ENCODE assay signal across 8 cellular contexts in genomic region chr11:96393753-96394348, GRCh38. TPM values are rescaled to one million over a fixed set of nuclear protein-coding genes. Genes with fewer than 3 reads are reported as not detected.
DNase-seq lines count a peak whose midpoint lies in the region; ATAC-seq and TF ChIP-seq lines count a peak whose summit lies in the region.

No MANE protein-coding gene starts in this region.

- dilution Hi-C loops in mammary epithelial cell (cut with HindIII; ENCODE audit: low sequenced_read_pairs), result loop anchor here (10.0 kb wide), 1 partner anchor 469 kb away; the partner anchor contains the start of gene MTMR2

- 0% methylated on average over 1 of the region's 1 CpG for WGBS in mammary epithelial cell (ENCODE audit: low coverage, missing lambda C conversion rate)

- H3K79me2 ChIP-seq in mammary epithelial cell (ENCODE audit: insufficient read depth, low read length), result peaks cover 38% of the 10 kb centered on the region

- H3K9me3 ChIP-seq in AG04450 (ENCODE audit: control insufficient read depth, insufficient read depth, low read length) (no peaks in the 10 kb centered on the region; the same call in 1 of the 2 replicates), mammary epithelial cell (replicated peaks; ENCODE audit: insufficient read depth, low read length) (no peaks in the 10 kb centered on the region)

- H3K4me1 ChIP-seq in mammary epithelial cell (ENCODE audit: insufficient read depth, low read length), result peaks cover 14% of the 10 kb centered on the region

- peak; percentile 79 for TF ChIP-seq CTCF in AG04450 (IDR thresholded peaks at IDR 0.05; ENCODE audit: low read depth, low read length)
- TF ChIP-seq CTCF in GM12865 (IDR thresholded peaks at IDR 0.05; ENCODE audit: insufficient read depth, low read depth, low read length, missing control alignments), result peak; percentile 54
- peak; percentile 67 to 77 for TF ChIP-seq CTCF in mammary epithelial cell (conservative IDR thresholded peaks at IDR 0.05 in 1 of 2, IDR thresholded peaks at IDR 0.05 in 1 of 2; ENCODE audit: extremely low read depth in 1 of 2, insufficient read depth in 1 of 2, low read depth in 1 of 2, low read length in 2 of 2)
- no peak for TF ChIP-seq CTCF in omental fat pad (IDR thresholded peaks at IDR 0.05)

- peak; percentile 4 for DNase-seq in AG04450 (ENCODE audit: low read depth, low spot score)
- DNase-seq in GM12865 (ENCODE audit: low read depth), result peak; percentile 46
- DNase-seq in NCI-H2171 (lab: John Stamatoyannopoulos, UW), result peak; percentile 11
- peak; percentile 20 for DNase-seq in mammary epithelial cell
- DNase-seq in medulla oblongata (ENCODE audit: extremely low spot score), result peak; percentile 75
- no peak for DNase-seq in omental fat pad (ENCODE audit: low spot score)

- in situ Hi-C loops in mammary epithelial cell (cut with MboI; ENCODE audit: low sequenced_read_pairs in 2 of 2), result loop anchor here (10.0 to 25.0 kb wide), 2 partner anchors 557 to 569 kb away; no protein-coding TSS in a partner anchor

- intact Hi-C loops in mammary epithelial cell (cut with micrococcal nuclease), result loop anchor here (1.0 to 5.0 kb wide), 4 partner anchors 297 to 558 kb away; no protein-coding TSS in a partner anchor

- no peaks in the 10 kb centered on the region for H3K27me3 ChIP-seq in AG04450 (ENCODE audit: control insufficient read depth, insufficient read depth, low read length)
- no peaks in the 10 kb centered on the region for H3K27me3 ChIP-seq in mammary epithelial cell (ENCODE audit: insufficient read depth, low read length)

- H3K36me3 ChIP-seq in mammary epithelial cell (ENCODE audit: insufficient read depth, low read length), result no peaks in the 10 kb centered on the region

- ATAC-seq in omental fat pad (ENCODE audit: low FRiP score) (no peak), GM21786 (IDR thresholded peaks at IDR 0.05; ENCODE audit: unreplicated experiment) (no peak), HG03095 (IDR thresholded peaks at IDR 0.05; ENCODE audit: unreplicated experiment) (no peak)

- no TSS peak for BruUV-seq in mammary epithelial cell (replicated peaks; lab: Mats Ljungman, UMichigan)

- no peaks in the 10 kb centered on the region for H4K20me1 ChIP-seq in mammary epithelial cell (ENCODE audit: insufficient read depth, low read length)

- POLR2A ChIA-PET in AG04450 (lab: Yijun Ruan, JAX), result no interaction called here

- no peak overlapping the region for H3K9ac ChIP-seq in mammary epithelial cell (ENCODE audit: insufficient read depth, low read length)

- H3K27ac ChIP-seq in AG04450 (ENCODE audit: low read depth, low read length) (no peak overlapping the region), mammary epithelial cell (ENCODE audit: insufficient read depth, low read depth, low read length) (no peak overlapping the region)

- no peak overlapping the region for H2AFZ ChIP-seq in mammary epithelial cell (ENCODE audit: low read depth, low read length)

- no peak overlapping the region for H3K4me3 ChIP-seq in AG04450 (ENCODE audit: low read depth, low read length)
- H3K4me3 ChIP-seq in GM12865 (ENCODE audit: low read depth, low read length), result no peak overlapping the region
- no peak overlapping the region for H3K4me3 ChIP-seq in mammary epithelial cell (replicated peaks in 1 of 3; ENCODE audit: insufficient read depth in 1 of 3, low read depth in 2 of 3, low read length in 3 of 3)

- no peak overlapping the region for H3K4me2 ChIP-seq in mammary epithelial cell (ENCODE audit: insufficient read depth, low read depth, low read length)

- CTCF ChIA-PET in AG04450 (lab: Charles Lee), result interaction anchor here (0.6 to 3.1 kb wide), 61 partner anchors 9 to 615 kb away, joined by 3 to 41 read pairs (median 4); partner anchors contain the start of genes CEP57, FAM76B, MAML2 and MTMR2
- CTCF ChIA-PET in mammary epithelial cell (lab: Charles Lee; ENCODE audit: low non-redundant PET), result interaction anchor here (0.6 to 1.0 kb wide), 5 partner anchors 43 to 603 kb away, joined by 3 to 10 read pairs (median 4); no protein-coding TSS in a partner anchor

RNA-seq across cellular contexts. Expression of gene JRKL, which starts 4.0 kb away (rescaled TPM):
- polyA plus RNA-seq in AG04450 (2011; rRNA removed) (8.1 and 11.2 TPM in 2 replicates), mammary epithelial cell (3.0 TPM)
- 3.4 and 8.6 TPM in 2 replicates for polyA minus RNA-seq in AG04450 (2011; rRNA and poly(A)+ RNA removed)
- total RNA-seq in mammary epithelial cell (1 to 10 TPM; 7.2 to 9.6 TPM), omental fat pad (1 to 10 TPM; 4.2 to 6.8 (median 6.2) TPM)
- 4.7 TPM for polyA minus RNA-seq in mammary epithelial cell

RNA-seq across cellular contexts. Expression of gene CCDC82, which starts 4.1 kb away (rescaled TPM):
- polyA plus RNA-seq in AG04450 (2011; rRNA removed) (11.9 and 20.4 TPM in 2 replicates), mammary epithelial cell (4.7 TPM)
- 4.7 and 10.4 TPM in 2 replicates for polyA minus RNA-seq in AG04450 (2011; rRNA and poly(A)+ RNA removed)
- total RNA-seq in mammary epithelial cell (10 to 100 TPM; 14.3 to 17.9 TPM), omental fat pad (10 to 100 TPM; 16.0 to 34.4 (median 24.6) TPM)
- polyA minus RNA-seq in mammary epithelial cell, result 3.5 TPM

RNA-seq across cellular contexts. Expression of gene MAML2, which starts 50.9 kb away (rescaled TPM):
- polyA plus RNA-seq in AG04450 (2011; rRNA removed) (23.0 TPM in 2 replicates), mammary epithelial cell (7.5 TPM)
- polyA minus RNA-seq in AG04450 (2011; rRNA and poly(A)+ RNA removed), result 55.4 and 56.9 TPM in 2 replicates
- total RNA-seq in mammary epithelial cell (10 to 100 TPM in 1 of 2 donors, 1 to 10 TPM in 1; 9.5 to 14.2 TPM), omental fat pad (10 to 100 TPM; 34.2 to 49.8 (median 44.4) TPM)
- 15.6 TPM for polyA minus RNA-seq in mammary epithelial cell

Comparison
In these comparisons a context has a peak if more than half of its experiments do, and no peak if none do; other contexts are left out.
1. CTCF ChIP-seq: peak in AG04450 (single experiment), GM12865 (single experiment) and mammary epithelial cell (2 of 2); none in omental fat pad (0 of 3).